24 cellular contexts compared by ENCODE assay signal in genomic region chr10:51951601-51952000, GRCh38.
"Had no signal": no experiment of that assay in that cellular context is flagged by ENCODE, and none has a peak within 500 bp of the region (broad histone marks: within the 10 kb centered on the region; RNA-seq: fewer than 3 reads in every experiment).

No MANE protein-coding gene starts in this region.

- H3K27ac Mint-ChIP-seq: activated CD4-positive, alpha-beta T cell treated with anti-CD3 and anti-CD28 coated beads for 36 hours; activated naive CD8-positive, alpha-beta T cell; naive B cell; stimulated activated effector memory CD8-positive, alpha-beta T cell treated with anti-CD3 and anti-CD28 coated beads, Interleukin-12 subunit alpha, Interleukin-12 subunit beta, amount 100 ng/mL, for 72 hours; stimulated activated naive CD8-positive, alpha-beta T cell treated with anti-CD3 and anti-CD28 coated beads, Interleukin-15, Interleukin-2, amounts not matched to agents 100 ng/mL and 50 ng/mL, for 24 hours; T-helper 2 cell treated with Interferon-gamma antibody and Interleukin-4, amounts not matched to agents 5 μg/mL and 100 μg/mL, for 36 hours had no signal

- H3K4me3 Mint-ChIP-seq: activated CD4-positive, alpha-beta T cell treated with anti-CD3 and anti-CD28 coated beads for 36 hours; activated naive CD8-positive, alpha-beta T cell; naive B cell; stimulated activated effector memory CD8-positive, alpha-beta T cell treated with anti-CD3 and anti-CD28 coated beads, Interleukin-12 subunit alpha, Interleukin-12 subunit beta, amount 100 ng/mL, for 72 hours; stimulated activated naive CD8-positive, alpha-beta T cell treated with anti-CD3 and anti-CD28 coated beads, Interleukin-15, Interleukin-2, amounts not matched to agents 100 ng/mL and 50 ng/mL, for 24 hours; T-helper 2 cell treated with Interferon-gamma antibody and Interleukin-4, amounts not matched to agents 5 μg/mL and 100 μg/mL, for 36 hours had no signal

- ATAC-seq: activated CD4-positive, alpha-beta T cell treated with anti-CD3 and anti-CD28 coated beads for 36 hours; body of pancreas; left lung; pancreas; stimulated activated effector memory CD8-positive, alpha-beta T cell treated with anti-CD3 and anti-CD28 coated beads, Interleukin-12 subunit alpha, Interleukin-12 subunit beta, amount 100 ng/mL, for 72 hours had no signal

- H3K9me3 Mint-ChIP-seq: naive B cell; stimulated activated effector memory CD8-positive, alpha-beta T cell treated with anti-CD3 and anti-CD28 coated beads, Interleukin-12 subunit alpha, Interleukin-12 subunit beta, amount 100 ng/mL, for 72 hours; stimulated activated naive CD8-positive, alpha-beta T cell treated with anti-CD3 and anti-CD28 coated beads, Interleukin-15, Interleukin-2, amounts not matched to agents 100 ng/mL and 50 ng/mL, for 24 hours; T-helper 2 cell treated with Interferon-gamma antibody and Interleukin-4, amounts not matched to agents 5 μg/mL and 100 μg/mL, for 36 hours had no signal

- H3K36me3 Mint-ChIP-seq: activated naive CD8-positive, alpha-beta T cell; naive B cell; stimulated activated effector memory CD8-positive, alpha-beta T cell treated with anti-CD3 and anti-CD28 coated beads, Interleukin-12 subunit alpha, Interleukin-12 subunit beta, amount 100 ng/mL, for 72 hours had no signal

- H3K4me3 ChIP-seq: body of pancreas, cardiac muscle cell, left lung, pancreas, skin epidermis, tibial nerve had no signal

- H3K27me3 Mint-ChIP-seq: activated CD4-positive, alpha-beta T cell treated with anti-CD3 and anti-CD28 coated beads for 36 hours; naive B cell; stimulated activated naive CD8-positive, alpha-beta T cell treated with anti-CD3 and anti-CD28 coated beads, Interleukin-15, Interleukin-2, amounts not matched to agents 100 ng/mL and 50 ng/mL, for 24 hours had no signal

- H3K4me1 Mint-ChIP-seq: activated CD4-positive, alpha-beta T cell treated with anti-CD3 and anti-CD28 coated beads for 36 hours; naive B cell; stimulated activated effector memory CD8-positive, alpha-beta T cell treated with anti-CD3 and anti-CD28 coated beads, Interleukin-12 subunit alpha, Interleukin-12 subunit beta, amount 100 ng/mL, for 72 hours had no signal

- H3K9me3 ChIP-seq: body of pancreas, left lung, pancreas, tibial nerve had no signal

- H3K27ac ChIP-seq: body of pancreas, cardiac muscle cell, pancreas had no signal

- DNase-seq: activated CD4-positive, alpha-beta T cell treated with anti-CD3 and anti-CD28 coated beads for 36 hours; activated CD4-positive, CD25-positive, alpha-beta regulatory T cell; activated effector memory CD4-positive, alpha-beta T cell treated with Interleukin-2 at 50 U/mL for 16 hours; activated naive CD4-positive, alpha-beta T cell treated with Interleukin-2 at 50 U/mL for 16 hours; activated T-cell treated with anti-CD3 and anti-CD28 coated beads for 4 hours; anterior cingulate cortex; body of pancreas; cortex of kidney; foreskin fibroblast; kidney glomerular epithelial cell; left lung; naive B cell; nucleus accumbens; pancreas; stimulated activated CD4-positive, alpha-beta T cell treated with anti-CD3 and anti-CD28 coated beads, Interleukin-4, amount 100 ng/mL, for 24 hours; substantia nigra; T-helper 1 cell had no signal

- H3K36me3 ChIP-seq: cardiac muscle cell, left lung, pancreas, tibial nerve had no signal

- H3K27me3 ChIP-seq: body of pancreas, cardiac muscle cell, left lung, pancreas, tibial nerve had no signal

- H3K4me1 ChIP-seq: body of pancreas, left lung, pancreas had no signal
